In genomic region chr1:231641444-231641843, GRCh38 we compare ENCODE assay signal across 6 cellular contexts. TPM values are rescaled to one million over a fixed set of nuclear protein-coding genes. Genes with fewer than 3 reads are reported as not detected.
DNase-seq lines count a peak whose midpoint lies in the region; ATAC-seq, FAIRE-seq and TF ChIP-seq lines count a peak whose summit lies in the region.
"Not testable (repeated sequence)": the region's sequence is repeated elsewhere in the genome, so short reads cannot be mapped to it uniquely, and the experiment has no call there.

No MANE protein-coding gene starts in this region.

- H3K9me3 ChIP-seq in CD4-positive, alpha-beta T cell (ENCODE audit: control insufficient read depth, low read length); K562 (replicated peaks; ENCODE audit: control insufficient read depth, insufficient read depth, low read depth, low read length): not testable (repeated sequence)

- not testable (repeated sequence) for H3K9me1 ChIP-seq in K562 (ENCODE audit: control insufficient read depth, insufficient read depth, low read length)

- not testable (repeated sequence) for TF ChIP-seq CTCF in CD4-positive, alpha-beta T cell (IDR thresholded peaks at IDR 0.05); activated CD8-positive, alpha-beta T cell treated with anti-CD3 and anti-CD28 coated beads for 36 hours (IDR thresholded peaks at IDR 0.05); K562 (IDR thresholded peaks at IDR 0.05 in 2 of 3, conservative IDR thresholded peaks at IDR 0.05 in 1 of 3; ENCODE audit: insufficient read depth in 2 of 3, low read depth in 1 of 3, low read length in 3 of 3); neural crest cell (conservative IDR thresholded peaks at IDR 0.05)

- not testable (repeated sequence) for H3K4me2 ChIP-seq in K562 (ENCODE audit: insufficient read depth, low read length)

- peak overlapping the region; percentile 20 for H3K27ac Mint-ChIP-seq in CD4-positive, alpha-beta T cell
- not testable (repeated sequence) for H3K27ac Mint-ChIP-seq in activated CD8-positive, alpha-beta T cell treated with anti-CD3 and anti-CD28 coated beads for 36 hours; activated naive CD4-positive, alpha-beta T cell treated with anti-CD3 and anti-CD28 coated beads for 36 hours
- H3K27ac Mint-ChIP-seq in naive thymus-derived CD8-positive, alpha-beta T cell = peak overlapping the region in 6 of 10 donors; percentile 46 to 79 (median 66)
- H3K27ac Mint-ChIP-seq in neural crest cell (ENCODE audit: unreplicated experiment) = peak overlapping the region; percentile 48

- H3K4me3 Mint-ChIP-seq in CD4-positive, alpha-beta T cell; neural crest cell: not testable (repeated sequence)
- peak overlapping the region; percentile 32 for H3K4me3 Mint-ChIP-seq in activated CD8-positive, alpha-beta T cell treated with anti-CD3 and anti-CD28 coated beads for 36 hours
- H3K4me3 Mint-ChIP-seq in activated naive CD4-positive, alpha-beta T cell treated with anti-CD3 and anti-CD28 coated beads for 36 hours = peak overlapping the region; percentile 34
- peak overlapping the region; percentile 26 to 76 (median 56) for H3K4me3 Mint-ChIP-seq in naive thymus-derived CD8-positive, alpha-beta T cell

- not testable (repeated sequence) for DNase-seq in CD4-positive, alpha-beta T cell; activated naive CD4-positive, alpha-beta T cell treated with anti-CD3 and anti-CD28 coated beads for 36 hours; naive thymus-derived CD8-positive, alpha-beta T cell; neural crest cell (ENCODE audit: low read depth, low spot score)
- DNase-seq in activated CD8-positive, alpha-beta T cell treated with anti-CD3 and anti-CD28 coated beads for 36 hours = peak; percentile 9
- peak in 1 of 4 experiments; percentile 18 for DNase-seq in K562 (ENCODE audit: extremely low read depth in 1 of 4, low spot score in 3 of 4)

- not testable (repeated sequence) for H3K9me3 Mint-ChIP-seq in CD4-positive, alpha-beta T cell; activated CD8-positive, alpha-beta T cell treated with anti-CD3 and anti-CD28 coated beads for 36 hours; activated naive CD4-positive, alpha-beta T cell treated with anti-CD3 and anti-CD28 coated beads for 36 hours; naive thymus-derived CD8-positive, alpha-beta T cell; neural crest cell

- not testable (repeated sequence) for TF ChIP-seq EP300 in K562 (IDR thresholded peaks at IDR 0.05; ENCODE audit: low read length)

- H4K20me1 ChIP-seq in K562 (replicated peaks; ENCODE audit: control insufficient read depth, insufficient read depth, low read length) = not testable (repeated sequence)

- not testable (repeated sequence) for H3K4me1 ChIP-seq in K562 (replicated peaks in 1 of 2; ENCODE audit: control insufficient read depth in 2 of 2, insufficient read depth in 2 of 2, low read length in 2 of 2)

- intact Hi-C loops in CD4-positive, alpha-beta T cell (cut with DNase I, micrococcal nuclease); activated CD8-positive, alpha-beta T cell treated with anti-CD3 and anti-CD28 coated beads for 36 hours (cut with micrococcal nuclease); activated naive CD4-positive, alpha-beta T cell treated with anti-CD3 and anti-CD28 coated beads for 36 hours (cut with micrococcal nuclease); K562 (cut with micrococcal nuclease): not testable (repeated sequence)

- POLR2A ChIA-PET in CD4-positive, alpha-beta T cell (lab: Charles Lee); activated CD8-positive, alpha-beta T cell treated with anti-CD3 and anti-CD28 coated beads for 36 hours (lab: Charles Lee); K562 (lab: Yijun Ruan, JAX); naive thymus-derived CD8-positive, alpha-beta T cell (lab: Charles Lee): not testable (repeated sequence)

- not testable (repeated sequence) for H3K9ac ChIP-seq in K562 (ENCODE audit: insufficient read depth in 1 of 2, low read depth in 2 of 2, low read length in 2 of 2)

- not testable (repeated sequence) for H3K27me3 ChIP-seq in CD4-positive, alpha-beta T cell (ENCODE audit: control insufficient read depth, insufficient read depth, low read length)
- peaks cover 6 to 16% of the 10 kb centered on the region in 2 experiments; a peak in 3 of 5 replicates for H3K27me3 ChIP-seq in K562 (ENCODE audit: control insufficient read depth in 2 of 2, insufficient read depth in 2 of 2, low read length in 2 of 2)

- not testable (repeated sequence) for BruUV-seq in K562 (replicated peaks; lab: Mats Ljungman, UMichigan)

- H3K27ac ChIP-seq in CD4-positive, alpha-beta T cell (ENCODE audit: low read depth, low read length); K562 (ENCODE audit: extremely low read depth, low read depth, low read length): not testable (repeated sequence)

- not testable (repeated sequence) for H3K36me3 ChIP-seq in K562 (ENCODE audit: control insufficient read depth, insufficient read depth, low read length)

- not testable (repeated sequence) for H3K79me2 ChIP-seq in K562 (ENCODE audit: control insufficient read depth, insufficient read depth, low read length)

- not testable (repeated sequence) for H3K27me3 Mint-ChIP-seq in CD4-positive, alpha-beta T cell; activated CD8-positive, alpha-beta T cell treated with anti-CD3 and anti-CD28 coated beads for 36 hours; activated naive CD4-positive, alpha-beta T cell treated with anti-CD3 and anti-CD28 coated beads for 36 hours (ENCODE audit: low read depth); naive thymus-derived CD8-positive, alpha-beta T cell; neural crest cell (ENCODE audit: low read depth)

- not testable (repeated sequence) for FAIRE-seq in K562 (lab: Jason Lieb, UNC)

- peaks cover 60% of the 10 kb centered on the region for H3K4me1 Mint-ChIP-seq in CD4-positive, alpha-beta T cell (ENCODE audit: low read depth)
- peaks cover 13% of the 10 kb centered on the region for H3K4me1 Mint-ChIP-seq in activated CD8-positive, alpha-beta T cell treated with anti-CD3 and anti-CD28 coated beads for 36 hours (ENCODE audit: low read depth)
- H3K4me1 Mint-ChIP-seq in activated naive CD4-positive, alpha-beta T cell treated with anti-CD3 and anti-CD28 coated beads for 36 hours (ENCODE audit: low read depth) = peaks cover 27% of the 10 kb centered on the region
- peaks cover 18 to 52% (median 33%) of the 10 kb centered on the region in 4 donors for H3K4me1 Mint-ChIP-seq in naive thymus-derived CD8-positive, alpha-beta T cell
- H3K4me1 Mint-ChIP-seq in neural crest cell = peaks cover 47% of the 10 kb centered on the region

- not testable (repeated sequence) for H3K4me3 ChIP-seq in K562

- H2AFZ ChIP-seq in K562 (ENCODE audit: low read depth, low read length) = 0 out of 2 replicates have a peak overlapping the region, but pooled peaks have one; percentile 21

- TF ChIP-seq RAD21 in K562 (CRISPR knock-in tag; conservative IDR thresholded peaks at IDR 0.05 in 1 of 2, IDR thresholded peaks at IDR 0.05 in 1 of 2) = not testable (repeated sequence)

- WGBS in K562 (ENCODE audit: insufficient coverage, low coverage, missing lambda C conversion rate) = 21% methylated on average over 9 of the region's 9 CpGs

- in situ Hi-C loops in K562 (cut with MboI) = not testable (repeated sequence)

- ATAC-seq in CD4-positive, alpha-beta T cell (ENCODE audit: poor library complexity); activated CD8-positive, alpha-beta T cell treated with anti-CD3 and anti-CD28 coated beads for 36 hours; K562; naive thymus-derived CD8-positive, alpha-beta T cell: not testable (repeated sequence)

- TF ChIP-seq POLR2A in K562 (conservative IDR thresholded peaks at IDR 0.05) = not testable (repeated sequence)

- peaks cover 23% of the 10 kb centered on the region for H3K36me3 Mint-ChIP-seq in CD4-positive, alpha-beta T cell (ENCODE audit: low read depth)
- not testable (repeated sequence) for H3K36me3 Mint-ChIP-seq in activated CD8-positive, alpha-beta T cell treated with anti-CD3 and anti-CD28 coated beads for 36 hours (ENCODE audit: low read depth); activated naive CD4-positive, alpha-beta T cell treated with anti-CD3 and anti-CD28 coated beads for 36 hours (ENCODE audit: low read depth)
- peaks cover 0 to 14% (median 2%) of the 10 kb centered on the region in 3 donors for H3K36me3 Mint-ChIP-seq in naive thymus-derived CD8-positive, alpha-beta T cell
- H3K36me3 Mint-ChIP-seq in neural crest cell (ENCODE audit: low read depth) = peaks cover 19% of the 10 kb centered on the region

- CTCF ChIA-PET in CD4-positive, alpha-beta T cell (lab: Charles Lee); activated CD8-positive, alpha-beta T cell treated with anti-CD3 and anti-CD28 coated beads for 36 hours (lab: Charles Lee); activated naive CD4-positive, alpha-beta T cell treated with anti-CD3 and anti-CD28 coated beads for 36 hours (lab: Charles Lee); K562 (lab: Yijun Ruan, JAX; ENCODE audit: low intra/inter-chr PET ratio): not testable (repeated sequence)

RNA-seq across cellular contexts. Expression of gene DISC1, which starts 14.9 kb away (rescaled TPM):
- 10 to 100 TPM; 19.8 to 20.0 TPM for total RNA-seq in CD4-positive, alpha-beta T cell
- 1 to 10 TPM; 3.5 to 5.0 TPM for total RNA-seq in activated CD8-positive, alpha-beta T cell treated with anti-CD3 and anti-CD28 coated beads for 36 hours
- total RNA-seq in activated naive CD4-positive, alpha-beta T cell treated with anti-CD3 and anti-CD28 coated beads for 36 hours = 1 to 10 TPM; 4.8 to 5.0 TPM
- 0.37 and 0.74 TPM in 2 replicates for total RNA-seq in K562 (2011; cell fraction: chromatin; rRNA removed; ENCODE audit: low replicate concordance)
- 0.17 and 0.26 TPM in 2 replicates for total RNA-seq in K562 (2011; cell fraction: nucleolus; rRNA removed)
- 0.15 and 0.31 TPM in 2 replicates for total RNA-seq in K562 (2011; cell fraction: nucleoplasm; rRNA removed)
- total RNA-seq in K562 (2014; rRNA removed) = 0.04 and 0.09 TPM in 2 replicates
- 0.10 and 0.11 TPM in 2 replicates for total RNA-seq in K562 (2014; rRNA removed; fragmentation: Illumina TruSeq; extraction: Trizol)
- 0.07 and 0.08 TPM in 2 replicates for total RNA-seq in K562 (2015; rRNA removed; fragmentation: Illumina TruSeq; extraction: Trizol)
- total RNA-seq in K562 (2021) = 0.09 and 0.16 TPM in 2 replicates
- 0.08 TPM in 2 replicates for polyA plus RNA-seq in K562 (2011; rRNA removed)
- 0.04 TPM in 1 of 2 replicates, not detected in the other for polyA plus RNA-seq in K562 (2011; cell fraction: cytosol; rRNA removed)
- polyA plus RNA-seq in K562 (2011; cell fraction: nucleus; rRNA removed) = 0.10 and 0.33 TPM in 2 replicates
- 0.05 and 0.33 TPM in 2 replicates for polyA plus RNA-seq in K562 (2012)
- polyA plus RNA-seq in K562 (2014; fragmentation: Illumina TruSeq; extraction: Trizol) = 0.01 and 0.03 TPM in 2 replicates
- under 1 TPM in 1 of 2 experiments, not detected in 1; 0.01 TPM for polyA plus RNA-seq in K562 (2014; fragmentation: Nextera tagmentation; extraction: Ambion mirVana)
- polyA plus RNA-seq in K562 (2014; rRNA removed) = 0.03 TPM in 1 of 2 replicates, not detected in the other
- polyA minus RNA-seq in K562 (2011; rRNA and poly(A)+ RNA removed) = 0.18 TPM in 2 replicates
- polyA minus RNA-seq in K562 (2011; cell fraction: cytosol; rRNA and poly(A)+ RNA removed) = not detected in 2 replicates
- polyA minus RNA-seq in K562 (2011; cell fraction: nucleus; rRNA and poly(A)+ RNA removed) = 0.27 and 1.00 TPM in 2 replicates
- 1 to 10 TPM; 7.6 to 9.0 TPM for total RNA-seq in naive thymus-derived CD8-positive, alpha-beta T cell
- polyA plus RNA-seq in naive thymus-derived CD8-positive, alpha-beta T cell = 1 to 10 TPM; 2.5 to 3.6 (median 3.5) TPM
- 11.6 and 13.7 TPM in 2 replicates for total RNA-seq in neural crest cell
